In the genomic region with DNA sequence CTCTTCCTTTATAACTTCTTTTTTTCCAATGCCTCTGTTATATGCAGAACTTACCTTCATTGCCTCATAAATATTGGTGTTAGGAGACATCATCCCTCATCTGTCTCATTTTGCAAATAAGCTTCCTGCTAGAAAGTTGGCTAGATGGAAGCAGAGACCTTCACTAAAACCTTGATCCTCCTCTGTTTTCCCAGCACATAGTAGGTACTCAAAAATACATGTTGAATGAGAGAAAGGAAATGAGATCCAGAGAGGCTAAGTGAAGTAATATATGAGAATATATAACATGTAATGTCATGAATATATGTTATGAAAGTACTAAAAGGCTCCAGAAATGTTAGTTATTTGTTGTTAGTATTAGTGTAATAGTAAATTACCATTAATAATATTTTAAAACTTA, we compare ENCODE assay signal across 10 cellular contexts.
"Had no signal": no experiment of that assay in that cellular context is flagged by ENCODE, and none has a peak within 500 bp of the region (broad histone marks: within the 10 kb centered on the region; RNA-seq: fewer than 3 reads in every experiment).

No MANE protein-coding gene starts in this region.

- H3K36me3 ChIP-seq: HAP-1 had no signal

- H2AFZ ChIP-seq: GM23248, GM23338 had no signal

- H3K27ac ChIP-seq: GM23248 had no signal

- H3K9ac ChIP-seq: GM23248 had no signal

- H3K9me3 ChIP-seq: HAP-1 had no signal

- FAIRE-seq: H1 had no signal

- ATAC-seq: GM23338, HCT116 had no signal

- H3K4me3 ChIP-seq: GM23248, GM23338, HAP-1 had no signal

- DNase-seq: GM23248, GOT3, H7, H9, HCEC 1CT, HFFc6 had no signal

- H3K4me2 ChIP-seq: GM23338 had no signal
